ENCODE assay signal across 15 cellular contexts in genomic region chr6:39102821-39103136, GRCh38.
DNase-seq lines count a peak whose midpoint lies in the region; ATAC-seq and TF ChIP-seq lines count a peak whose summit lies in the region.
"Had no signal": no experiment of that assay in that cellular context is flagged by ENCODE, and none has a peak within 500 bp of the region (broad histone marks: within the 10 kb centered on the region; RNA-seq: fewer than 3 reads in every experiment).

No MANE protein-coding gene starts in this region.

- DNase-seq in fibroblast of mammary gland (ENCODE audit: low read depth): peak; percentile 2
- DNase-seq in COLO829 (ENCODE audit: low spot score): no peak
- DNase-seq in GF-D8 (lab: John Stamatoyannopoulos, UW): no peak
- DNase-seq in activated CD4-positive, alpha-beta T cell treated with anti-CD3 and anti-CD28 coated beads for 4 hours: no peak
- DNase-seq: activated CD8-positive, alpha-beta memory T cell treated with anti-CD3 and anti-CD28 coated beads, Interleukin-2, amount 10 ng/mL, durations not matched to agents 7 days and 5 days; DMS79; dorsolateral prefrontal cortex; esophagus squamous epithelium; midbrain; NCI-H2171; NK-92 treated with Interleukin-12 subunit alpha and Interleukin-12 subunit beta, amount 100 ng/mL, for 24 hours had no signal

- ATAC-seq in GM18909 (IDR thresholded peaks at IDR 0.05; ENCODE audit: poor library complexity, unreplicated experiment): peak; percentile 61
- peak; percentile 84 for ATAC-seq in GM21529 (IDR thresholded peaks at IDR 0.05; ENCODE audit: unreplicated experiment)
- ATAC-seq in HG03108 (IDR thresholded peaks at IDR 0.05; ENCODE audit: unreplicated experiment): peak; percentile 78
- ATAC-seq: activated CD8-positive, alpha-beta memory T cell treated with anti-CD3 and anti-CD28 coated beads, Interleukin-2, amount 10 ng/mL, durations not matched to agents 7 days and 5 days had no signal

- H3K4me3 ChIP-seq in fibroblast of mammary gland (ENCODE audit: control insufficient read depth, low read depth, low read length): no peak overlapping the region
- H3K4me3 ChIP-seq: BLaER1 treated with 17β-estradiol and CSF1 and Interleukin-3, amounts not matched to agents 10 nM and 100 nM; dorsolateral prefrontal cortex; esophagus squamous epithelium had no signal

- TF ChIP-seq CTCF in fibroblast of mammary gland (conservative IDR thresholded peaks at IDR 0.05; ENCODE audit: control insufficient read depth, insufficient read depth, low read depth, low read length): no peak
